Comparison of ENCODE assay signal across 7 cellular contexts in genomic region chr17:61402978-61403845, GRCh38. TPM values are rescaled to one million over a fixed set of nuclear protein-coding genes. Genes with fewer than 3 reads are reported as not detected.
DNase-seq lines count a peak whose midpoint lies in the region; TF ChIP-seq lines count a peak whose summit lies in the region.

No MANE protein-coding gene starts in this region.

- H3K9me3 ChIP-seq in suprapubic skin (no peaks in the 10 kb centered on the region), HAP-1 (no peaks in the 10 kb centered on the region)

- in situ Hi-C loops in HAP-1 (cut with MboI; ENCODE audit: low sequenced_read_pairs) = no loop called here

- DNase-seq in NCI-H1092 treated with DMSO at 0.1 percent for 48 hours (lab: John Stamatoyannopoulos, UW) (peak; percentile 79), hepatic stellate cell (ENCODE audit: low spot score) (peak; percentile 67), suprapubic skin (ENCODE audit: low spot score in 2 of 2) (no peak), SHP77 treated with DMSO at 0.1 percent for 48 hours (lab: John Stamatoyannopoulos, UW) (no peak), HAP-1 (ENCODE audit: low spot score in 2 of 2) (no peak)
- no peak for DNase-seq in T-helper 2 cell treated with Interferon-gamma antibody and Interleukin-4, amounts not matched to agents 5 μg/mL and 100 μg/mL, for 36 hours (ENCODE audit: low spot score)
- DNase-seq in stimulated activated naive CD4-positive, alpha-beta T cell treated with Interleukin-2 at 50 U/mL for 16 hours (lab: John Stamatoyannopoulos, UW) = no peak

- H3K4me3 Mint-ChIP-seq in T-helper 2 cell treated with Interferon-gamma antibody and Interleukin-4, amounts not matched to agents 5 μg/mL and 100 μg/mL, for 36 hours = peak overlapping the region; percentile 3

- no peaks in the 10 kb centered on the region for H3K9me3 Mint-ChIP-seq in T-helper 2 cell treated with Interferon-gamma antibody and Interleukin-4, amounts not matched to agents 5 μg/mL and 100 μg/mL, for 36 hours

- H3K27me3 ChIP-seq in suprapubic skin (peaks cover 92% of the 10 kb centered on the region), HAP-1 (ENCODE audit: low read depth) (no peaks in the 10 kb centered on the region)

- no peak for TF ChIP-seq POLR2A in suprapubic skin (IDR thresholded peaks at IDR 0.05)

- H3K36me3 Mint-ChIP-seq in T-helper 2 cell treated with Interferon-gamma antibody and Interleukin-4, amounts not matched to agents 5 μg/mL and 100 μg/mL, for 36 hours (ENCODE audit: low read depth) = peaks cover 3% of the 10 kb centered on the region

- TF ChIP-seq CTCF in suprapubic skin (IDR thresholded peaks at IDR 0.05) = no peak

- H3K27me3 Mint-ChIP-seq in T-helper 2 cell treated with Interferon-gamma antibody and Interleukin-4, amounts not matched to agents 5 μg/mL and 100 μg/mL, for 36 hours (ENCODE audit: low read depth) = peaks cover 74% of the 10 kb centered on the region

- WGBS in suprapubic skin = 36% methylated on average over 51 of the region's 57 CpGs

- H3K36me3 ChIP-seq in suprapubic skin (no peaks in the 10 kb centered on the region), HAP-1 (replicated peaks) (peaks cover 3% of the 10 kb centered on the region)

- H3K27ac Mint-ChIP-seq in T-helper 2 cell treated with Interferon-gamma antibody and Interleukin-4, amounts not matched to agents 5 μg/mL and 100 μg/mL, for 36 hours = peak overlapping the region; percentile 69

- peaks cover 17% of the 10 kb centered on the region for H3K4me1 Mint-ChIP-seq in T-helper 2 cell treated with Interferon-gamma antibody and Interleukin-4, amounts not matched to agents 5 μg/mL and 100 μg/mL, for 36 hours (ENCODE audit: low read depth)

- no peak for TF ChIP-seq EP300 in suprapubic skin (IDR thresholded peaks at IDR 0.05)

- peaks cover 53% of the 10 kb centered on the region for H3K4me1 ChIP-seq in suprapubic skin
- H3K4me1 ChIP-seq in HAP-1 = no peaks in the 10 kb centered on the region

- peak overlapping the region; percentile 21 for H3K4me3 ChIP-seq in suprapubic skin
- H3K4me3 ChIP-seq in HAP-1 = no peak overlapping the region

- H3K27ac ChIP-seq in suprapubic skin = no peak overlapping the region

RNA-seq across cellular contexts. Expression of gene TBX2, which starts 3.6 kb away (rescaled TPM):
- 1 to 10 TPM; 2.2 to 3.1 (median 2.8) TPM for total RNA-seq in suprapubic skin

RNA-seq across cellular contexts. Expression of gene TBX4, which starts 49.0 kb away (rescaled TPM):
- under 1 TPM in 2 of 4 donors, not detected in 2; 0.30 to 0.56 TPM for total RNA-seq in suprapubic skin

Comparison
In these comparisons a context has a peak if more than half of its experiments do, and no peak if none do; other contexts are left out.
1. DNase-seq: peak in NCI-H1092 treated with DMSO at 0.1 percent for 48 hours (single experiment) and hepatic stellate cell (single experiment); none in T-helper 2 cell treated with Interferon-gamma antibody and Interleukin-4, amounts not matched to agents 5 μg/mL and 100 μg/mL, for 36 hours (single experiment), suprapubic skin (0 of 2), SHP77 treated with DMSO at 0.1 percent for 48 hours (single experiment), HAP-1 (0 of 2) and stimulated activated naive CD4-positive, alpha-beta T cell treated with Interleukin-2 at 50 U/mL for 16 hours (single experiment).